8 cellular contexts compared by ENCODE assay signal in the genomic region with DNA sequence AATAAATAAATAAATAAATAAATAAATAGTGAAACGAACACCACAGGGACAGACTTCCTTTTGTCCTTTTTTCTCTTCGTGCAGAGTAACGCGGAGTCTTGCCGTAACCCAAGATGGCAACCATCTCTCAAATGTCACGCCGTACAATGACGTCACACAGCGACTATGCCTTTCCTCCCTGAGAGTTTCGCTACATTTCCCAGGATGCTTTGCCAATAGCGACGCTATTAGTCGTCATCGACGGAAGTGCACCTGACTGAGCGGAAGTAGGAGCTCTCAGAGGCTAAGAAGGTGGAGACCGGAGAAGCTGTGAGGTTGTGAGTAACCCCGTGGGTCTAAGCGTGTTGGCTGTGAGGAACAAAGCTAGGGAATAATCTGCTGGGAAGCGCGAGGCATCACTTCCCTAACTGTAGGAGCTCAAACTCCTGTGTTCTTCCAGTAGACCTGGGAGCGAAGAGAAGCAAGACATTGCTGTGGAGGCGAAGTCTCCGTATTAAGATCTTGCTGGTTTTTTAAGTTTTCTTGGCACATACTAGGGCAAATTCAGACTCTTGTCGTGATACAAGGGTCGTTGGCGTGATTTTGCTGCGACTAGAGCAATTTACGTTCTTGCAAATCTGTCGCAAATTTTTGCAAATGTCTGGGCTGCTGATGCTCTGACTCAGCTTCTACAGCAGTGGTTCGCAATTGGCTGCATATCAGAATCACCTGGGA. TPM values are rescaled to one million over a fixed set of nuclear protein-coding genes. Genes with fewer than 3 reads are reported as not detected.
DNase-seq lines count a peak whose midpoint lies in the region; ATAC-seq and TF ChIP-seq lines count a peak whose summit lies in the region.

A gene with protein sequence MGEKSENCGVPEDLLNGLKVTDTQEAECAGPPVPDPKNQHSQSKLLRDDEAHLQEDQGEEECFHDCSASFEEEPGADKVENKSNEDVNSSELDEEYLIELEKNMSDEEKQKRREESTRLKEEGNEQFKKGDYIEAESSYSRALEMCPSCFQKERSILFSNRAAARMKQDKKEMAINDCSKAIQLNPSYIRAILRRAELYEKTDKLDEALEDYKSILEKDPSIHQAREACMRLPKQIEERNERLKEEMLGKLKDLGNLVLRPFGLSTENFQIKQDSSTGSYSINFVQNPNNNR (plus strand): TSS at position 263 of the 714 bp plus-strand sequence. CDS start 1,390 bp downstream, outside the sequence.

- TF ChIP-seq CTCF in HFF-Myc (IDR thresholded peaks at IDR 0.05; ENCODE audit: low read depth, low read length, missing control alignments) (no peak), gastroesophageal sphincter (IDR thresholded peaks at IDR 0.05) (no peak), neutrophil (IDR thresholded peaks at IDR 0.05) (peak; percentile 18)

- H3K27me3 ChIP-seq in gastroesophageal sphincter (no peaks in the 10 kb centered on the region), neutrophil (no peaks in the 10 kb centered on the region)

- TF ChIP-seq EP300 in gastroesophageal sphincter (IDR thresholded peaks at IDR 0.05): no peak

- H3K4me1 ChIP-seq in gastroesophageal sphincter: peaks cover 0 to 32% (median 15%) of the 10 kb centered on the region in 3 donors
- H3K4me1 ChIP-seq in neutrophil (ENCODE audit: control insufficient read depth in 1 of 2, insufficient read depth in 1 of 2, low read depth in 1 of 2, low read length in 1 of 2): peaks cover 21 to 22% of the 10 kb centered on the region in 2 experiments

- H3K4me3 ChIP-seq in HFF-Myc (replicated peaks; ENCODE audit: low read depth, low read length) (peak within 1 kb of the TSS; percentile 100), gastroesophageal sphincter (peak within 1 kb of the TSS; percentile 74 to 99), neutrophil (ENCODE audit: low read depth in 1 of 2, low read length in 1 of 2) (peak within 1 kb of the TSS; percentile 78 to 93)

- no peaks in the 10 kb centered on the region for H3K9me3 ChIP-seq in gastroesophageal sphincter
- H3K9me3 ChIP-seq in neutrophil: no peaks in the 10 kb centered on the region

- 0% methylated on average over 22 to 31 of the region's 31 CpGs for WGBS in gastroesophageal sphincter (ENCODE audit: low coverage in 1 of 2), 2 donors

- peak; percentile 96 for DNase-seq in GM04503 (ENCODE audit: low read depth)
- DNase-seq in HFF-Myc (ENCODE audit: extremely low read depth, low read depth): peak; percentile 100
- peak; percentile 100 for DNase-seq in NAMALWA (ENCODE audit: low spot score)
- DNase-seq in SK-N-DZ (ENCODE audit: low spot score): peak; percentile 99
- peak; percentile 88 for DNase-seq in activated naive CD4-positive, alpha-beta T cell treated with anti-CD3 and anti-CD28 coated beads, Interleukin-2, amount 50 U/mL, for 16 hours
- DNase-seq in substantia nigra (lab: John Stamatoyannopoulos, UW): peak; percentile 7 to 98 (median 91)

- TF ChIP-seq POLR2A in gastroesophageal sphincter (IDR thresholded peaks at IDR 0.05): peak; percentile 73 to 77

- H3K27ac ChIP-seq in gastroesophageal sphincter (peak within 1 kb of the TSS; percentile 85 to 95 (median 90)), neutrophil (peak within 1 kb of the TSS; percentile 87), substantia nigra (ENCODE audit: low read depth, low read length, poor library complexity, severe bottlenecking) (peak within 1 kb of the TSS; percentile 76)

- peaks cover 0 to 37% of the 10 kb centered on the region in 2 donors for H3K36me3 ChIP-seq in gastroesophageal sphincter
- H3K36me3 ChIP-seq in neutrophil: peaks cover 28% of the 10 kb centered on the region

- ATAC-seq in gastroesophageal sphincter: peak; percentile 99

RNA-seq across cellular contexts. Expression of the gene that starts here (rescaled TPM):
- polyA plus RNA-seq in SK-N-DZ (2014; cell fraction: cytosol; rRNA removed): 39.5 and 47.9 TPM in 2 replicates
- polyA plus RNA-seq in SK-N-DZ (2014; cell fraction: nucleus; rRNA removed): 13.5 and 25.0 TPM in 2 replicates
- 10 to 100 TPM; 39.3 to 62.9 (median 58.9) TPM for total RNA-seq in gastroesophageal sphincter

Comparison
In these comparisons a context has a peak if more than half of its experiments do, and no peak if none do; other contexts are left out.
1. Peak in every context shown above with its lines: DNase-seq, ATAC-seq, H3K4me3 ChIP-seq and H3K27ac ChIP-seq.